In genomic region chr9:5553211-5553610, GRCh38 we compare ENCODE assay signal across 1 cellular context.
TF ChIP-seq lines count a peak whose summit lies in the region.

No MANE protein-coding gene starts in this region.

TF ChIP-seq in SK-N-SH treated with all-trans-retinoic acid at 6 μM for 48 hours, 23 proteins besides CTCF, POLR2A, EP300 and RAD21 (continued from another document):
- no peak for TF ChIP-seq TSHZ2 (CRISPR knock-in tag; IDR thresholded peaks at IDR 0.05)
- TF ChIP-seq POU6F1 (CRISPR knock-in tag; IDR thresholded peaks at IDR 0.05; ENCODE audit: borderline replicate concordance, low read depth): no peak
- no peak for TF ChIP-seq ESRRG (CRISPR knock-in tag; IDR thresholded peaks at IDR 0.05)
- TF ChIP-seq ZFP3 (CRISPR knock-in tag; IDR thresholded peaks at IDR 0.05): no peak
- TF ChIP-seq CSRNP3 (CRISPR knock-in tag; IDR thresholded peaks at IDR 0.05): no peak
- no peak for TF ChIP-seq CREB5 (CRISPR knock-in tag; IDR thresholded peaks at IDR 0.05; ENCODE audit: low read depth)
